Comparison of ENCODE assay signal across 1 cellular context in genomic region chr7:155454183-155455112, GRCh38.
TF ChIP-seq lines count a peak whose summit lies in the region.

No MANE protein-coding gene starts in this region.

TF ChIP-seq in IMR-90, 13 proteins besides CTCF, POLR2A, EP300 and RAD21 (continued from another document):
- TF ChIP-seq, protein P1, sequence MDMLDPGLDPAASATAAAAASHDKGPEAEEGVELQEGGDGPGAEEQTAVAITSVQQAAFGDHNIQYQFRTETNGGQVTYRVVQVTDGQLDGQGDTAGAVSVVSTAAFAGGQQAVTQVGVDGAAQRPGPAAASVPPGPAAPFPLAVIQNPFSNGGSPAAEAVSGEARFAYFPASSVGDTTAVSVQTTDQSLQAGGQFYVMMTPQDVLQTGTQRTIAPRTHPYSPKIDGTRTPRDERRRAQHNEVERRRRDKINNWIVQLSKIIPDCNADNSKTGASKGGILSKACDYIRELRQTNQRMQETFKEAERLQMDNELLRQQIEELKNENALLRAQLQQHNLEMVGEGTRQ (IDR thresholded peaks at IDR 0.05; ENCODE audit: low read depth, low read length) = no peak
- TF ChIP-seq RCOR1 (IDR thresholded peaks at IDR 0.05; ENCODE audit: insufficient replicate concordance, low read length) = no peak
